In the genomic region with DNA sequence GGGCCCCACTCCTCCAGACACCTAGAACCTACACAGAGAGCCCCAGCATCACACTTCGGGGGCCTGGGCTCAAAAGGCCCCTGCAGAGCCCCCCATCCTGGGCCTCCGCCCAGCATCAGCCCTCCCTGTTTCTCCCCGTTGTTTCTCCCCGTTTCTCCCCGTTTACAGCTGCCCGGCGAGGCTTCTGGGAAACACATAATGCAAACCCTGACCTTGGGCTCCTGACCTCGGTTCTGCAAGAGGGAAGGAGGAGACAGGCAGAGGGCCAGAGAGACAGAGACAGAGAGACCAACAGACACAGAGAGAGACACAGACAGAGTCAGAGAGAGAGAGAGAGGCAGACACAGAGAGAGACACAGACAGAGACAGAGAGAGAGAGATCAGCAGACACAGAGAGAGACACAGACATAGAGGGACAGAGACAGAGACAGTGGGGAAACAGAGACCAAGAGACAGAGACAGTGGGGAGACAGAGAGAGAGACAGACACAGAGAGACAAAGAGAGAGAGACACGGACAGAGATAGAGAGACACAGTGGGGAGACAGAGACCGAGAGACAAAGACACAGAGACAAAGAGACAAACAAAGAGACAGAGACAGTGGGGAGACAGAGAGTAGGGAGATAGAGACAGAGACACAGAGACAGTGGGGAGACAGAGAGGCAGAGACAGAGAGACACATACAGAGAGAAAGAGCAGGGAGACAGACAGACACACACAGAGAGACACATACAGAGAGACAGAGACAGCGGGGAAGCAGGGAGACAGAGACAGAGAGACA, we compare ENCODE assay signal across 24 cellular contexts. TPM values are rescaled to one million over a fixed set of nuclear protein-coding genes. Genes with fewer than 3 reads are reported as not detected.
DNase-seq lines count a peak whose midpoint lies in the region; ATAC-seq, FAIRE-seq and TF ChIP-seq lines count a peak whose summit lies in the region.
"Had no signal": no experiment of that assay in that cellular context is flagged by ENCODE, and none has a peak within 500 bp of the region (broad histone marks: within the 10 kb centered on the region; RNA-seq: fewer than 3 reads in every experiment).

No MANE protein-coding gene starts in this region.

- no peak for TF ChIP-seq POLR2A in H1 (IDR thresholded peaks at IDR 0.05; ENCODE audit: control extremely low read depth in 1 of 2, low read depth in 2 of 2, low read length in 2 of 2)
- TF ChIP-seq POLR2A in ovary (IDR thresholded peaks at IDR 0.05): no peak

- no peak overlapping the region for H2BK120ac ChIP-seq in H1 (replicated peaks; ENCODE audit: low read depth, low read length)

- no peak for ATAC-seq in WTC11
- no peak for ATAC-seq in HG02798 (IDR thresholded peaks at IDR 0.05; ENCODE audit: poor library complexity, unreplicated experiment)
- ATAC-seq: Panc1, Right ventricle myocardium inferior had no signal

- H3K4ac ChIP-seq in H1 (replicated peaks; ENCODE audit: insufficient read length, low read depth, low read length): no peak overlapping the region

- TF ChIP-seq CTCF in WTC11 (IDR thresholded peaks at IDR 0.05): no peak
- no peak for TF ChIP-seq CTCF in H1 (IDR thresholded peaks at IDR 0.05; ENCODE audit: control extremely low read depth in 1 of 3, insufficient read depth in 1 of 3, low read depth in 1 of 3, low read length in 3 of 3)
- no peak for TF ChIP-seq CTCF in ovary (IDR thresholded peaks at IDR 0.05)

- no peak for TF ChIP-seq EP300 in H1 (IDR thresholded peaks at IDR 0.05; ENCODE audit: borderline replicate concordance in 1 of 2, low read depth in 2 of 2, low read length in 2 of 2)
- no peak for TF ChIP-seq EP300 in ovary (IDR thresholded peaks at IDR 0.05)

- H3K23ac ChIP-seq in H1 (ENCODE audit: insufficient read length): no peak overlapping the region

- no peak overlapping the region for H2AK5ac ChIP-seq in H1 (ENCODE audit: low read depth, low read length)

- H3K4me1 Mint-ChIP-seq in activated CD4-positive, alpha-beta T cell treated with anti-CD3 and anti-CD28 coated beads, Interleukin-2, amount 10 ng/mL, durations not matched to agents 7 days and 5 days: peaks cover 2% of the 10 kb centered on the region
- H3K4me1 Mint-ChIP-seq in WTC11: peaks cover 16% of the 10 kb centered on the region

- H3K4me3 ChIP-seq in H1 (ENCODE audit: extremely low read depth in 1 of 4, insufficient read depth in 2 of 4, low read depth in 3 of 4, low read length in 4 of 4) (no peak overlapping the region), ovary (no peak overlapping the region), Karpas-422 (ENCODE audit: low read length) (no peak overlapping the region)
- H3K4me3 ChIP-seq: GM23248, MG63 had no signal

- POLR2A ChIA-PET in activated CD4-positive, alpha-beta T cell treated with anti-CD3 and anti-CD28 coated beads, Interleukin-2, amount 10 ng/mL, durations not matched to agents 7 days and 5 days (lab: Charles Lee): no interaction called here
- POLR2A ChIA-PET in WTC11 (lab: Charles Lee) (no interaction called here), H1 (lab: Charles Lee; ENCODE audit: partially characterized antibody) (no interaction called here)

- no peak overlapping the region for H3K14ac ChIP-seq in H1 (ENCODE audit: insufficient read length)

- no peaks in the 10 kb centered on the region for H3K36me3 ChIP-seq in H1 (ENCODE audit: control insufficient read depth in 2 of 4, insufficient read depth in 4 of 4, low read length in 3 of 4)
- H3K36me3 ChIP-seq in ovary: no peaks in the 10 kb centered on the region
- no peaks in the 10 kb centered on the region for H3K36me3 ChIP-seq in Karpas-422 (ENCODE audit: insufficient read depth, low read length)
- H3K36me3 ChIP-seq: MG63 had no signal

- H3K36me3 Mint-ChIP-seq in activated CD4-positive, alpha-beta T cell treated with anti-CD3 and anti-CD28 coated beads, Interleukin-2, amount 10 ng/mL, durations not matched to agents 7 days and 5 days (ENCODE audit: low read depth): no peaks in the 10 kb centered on the region
- H3K36me3 Mint-ChIP-seq in WTC11: no peaks in the 10 kb centered on the region

- H3K56ac ChIP-seq in H1 (replicated peaks; ENCODE audit: insufficient read length, low read depth, low read length): no peak overlapping the region

- WGBS in H1 (ENCODE audit: extremely low coverage in 1 of 2, insufficient coverage in 1 of 2, insufficient read length in 1 of 2, insufficient replicate concordance in 2 of 2, low coverage in 1 of 2, low lambda C conversion rate in 2 of 2, missing lambda C conversion rate in 1 of 2), 2 experiments: 91% methylated on average over 11 of the region's 11 CpGs; no CpG with 5 or more reads in 1 of the 2 experiments
- 19 to 29% (median 23%) methylated on average over 11 of the region's 11 CpGs for WGBS in ovary, 3 donors

- H4K20me1 ChIP-seq in H1 (replicated peaks in 1 of 2; ENCODE audit: control insufficient read depth in 1 of 2, insufficient read depth in 2 of 2, low read length in 2 of 2) (peaks cover 0 to 5% of the 10 kb centered on the region in 2 experiments), Karpas-422 (ENCODE audit: insufficient read depth, low read depth, low read length) (no peaks in the 10 kb centered on the region)

- H4K8ac ChIP-seq in H1 (ENCODE audit: extremely low read depth, insufficient read depth, low read length): no peak overlapping the region; the same call in 1 of the 2 replicates

- no peak overlapping the region for H3K4me3 Mint-ChIP-seq in activated CD4-positive, alpha-beta T cell treated with anti-CD3 and anti-CD28 coated beads, Interleukin-2, amount 10 ng/mL, durations not matched to agents 7 days and 5 days
- no peak overlapping the region for H3K4me3 Mint-ChIP-seq in WTC11

- no peak overlapping the region for H4K91ac ChIP-seq in H1 (replicated peaks; ENCODE audit: insufficient read length, low read length)

- no peaks in the 10 kb centered on the region for H3K9me3 ChIP-seq in H1 (ENCODE audit: insufficient read depth in 2 of 2, low read depth in 1 of 2, low read length in 1 of 2)
- no peaks in the 10 kb centered on the region for H3K9me3 ChIP-seq in ovary
- H3K9me3 ChIP-seq in Karpas-422 (ENCODE audit: low read length): no peaks in the 10 kb centered on the region
- H3K9me3 ChIP-seq: MG63 had no signal

- H3K4me2 ChIP-seq in H1 (ENCODE audit: insufficient read depth in 1 of 2, low read depth in 2 of 2, low read length in 2 of 2): no peak overlapping the region
- H3K4me2 ChIP-seq in Karpas-422 (ENCODE audit: low read depth, low read length, poor library complexity, severe bottlenecking): no peak overlapping the region
- H3K4me2 ChIP-seq: KMS-11 had no signal

- H3K79me2 ChIP-seq in H1 (ENCODE audit: control insufficient read depth in 1 of 2, insufficient read depth in 2 of 2, low read length in 2 of 2) (no peaks in the 10 kb centered on the region), Karpas-422 (ENCODE audit: low read length) (no peaks in the 10 kb centered on the region)

- H2BK5ac ChIP-seq in H1 (ENCODE audit: low read depth, low read length): no peak overlapping the region

- no peaks in the 10 kb centered on the region for H3K9me3 Mint-ChIP-seq in activated CD4-positive, alpha-beta T cell treated with anti-CD3 and anti-CD28 coated beads, Interleukin-2, amount 10 ng/mL, durations not matched to agents 7 days and 5 days
- H3K9me3 Mint-ChIP-seq in WTC11: no peaks in the 10 kb centered on the region

- H3K27ac Mint-ChIP-seq in activated CD4-positive, alpha-beta T cell treated with anti-CD3 and anti-CD28 coated beads, Interleukin-2, amount 10 ng/mL, durations not matched to agents 7 days and 5 days: peak overlapping the region; percentile 43
- H3K27ac Mint-ChIP-seq in WTC11: peak overlapping the region; percentile 8; the same call in 1 of the 2 replicates

- H2BK20ac ChIP-seq in H1 (ENCODE audit: low read length): peak overlapping the region; percentile 32; the same call in 1 of the 2 replicates

- peaks cover 4% of the 10 kb centered on the region for H3K27me3 Mint-ChIP-seq in activated CD4-positive, alpha-beta T cell treated with anti-CD3 and anti-CD28 coated beads, Interleukin-2, amount 10 ng/mL, durations not matched to agents 7 days and 5 days
- H3K27me3 Mint-ChIP-seq in WTC11 (ENCODE audit: low read depth): no peaks in the 10 kb centered on the region

- TF ChIP-seq RAD21 in H1 (IDR thresholded peaks at IDR 0.05 in 1 of 2, conservative IDR thresholded peaks at IDR 0.05 in 1 of 2; ENCODE audit: low read depth in 2 of 2, low read length in 2 of 2): no peak

- peak overlapping the region; percentile 75; the same call in 1 of the 2 replicates for H2BK12ac ChIP-seq in H1 (ENCODE audit: low read depth, low read length)

- H2BK15ac ChIP-seq in H1 (ENCODE audit: low read length): peak overlapping the region; percentile 29; the same call in 1 of the 2 replicates

- H3K18ac ChIP-seq in H1 (ENCODE audit: extremely low read depth, low read length): no peak overlapping the region

- H3K79me1 ChIP-seq in H1 (ENCODE audit: low read depth, low read length): 0 out of 2 replicates have a peak, but pooled peaks cover 2% of the 10 kb centered on the region

- H3K27me3 ChIP-seq in H1 (replicated peaks in 1 of 4; ENCODE audit: control insufficient read depth in 3 of 4, extremely low read depth in 1 of 4, insufficient read depth in 3 of 4, low read length in 3 of 4): no peaks in the 10 kb centered on the region; a peak in 3 of 7 replicates
- no peaks in the 10 kb centered on the region for H3K27me3 ChIP-seq in ovary
- no peaks in the 10 kb centered on the region for H3K27me3 ChIP-seq in Karpas-422 (ENCODE audit: low read length)
- H3K27me3 ChIP-seq: MG63 had no signal

- 0 out of 2 replicates have a peak, but pooled peaks cover 1% of the 10 kb centered on the region for H3K23me2 ChIP-seq in H1 (ENCODE audit: low read depth, low read length)

- CTCF ChIA-PET in activated CD4-positive, alpha-beta T cell treated with anti-CD3 and anti-CD28 coated beads, Interleukin-2, amount 10 ng/mL, durations not matched to agents 7 days and 5 days (lab: Charles Lee): no interaction called here
- CTCF ChIA-PET in WTC11 (lab: Charles Lee): no interaction called here
- CTCF ChIA-PET in H1 (lab: Charles Lee; ENCODE audit: partially characterized antibody): interaction anchor here (0.7 to 0.9 kb wide), 2 partner anchors 9 to 17 kb away, joined by 3 read pairs; no protein-coding TSS in a partner anchor

- no peak overlapping the region for H3K9ac ChIP-seq in H1 (replicated peaks in 1 of 4; ENCODE audit: extremely low read depth in 1 of 4, low read depth in 3 of 4, low read length in 3 of 4)
- no peak overlapping the region for H3K9ac ChIP-seq in Karpas-422 (ENCODE audit: low read length)
- H3K9ac ChIP-seq: GM23248, KMS-11 had no signal

- H3K27ac ChIP-seq in H1 (ENCODE audit: low read depth, low read length): no peak overlapping the region
- H3K27ac ChIP-seq in ovary: peak overlapping the region; percentile 86 to 97
- no peak overlapping the region for H3K27ac ChIP-seq in Karpas-422 (ENCODE audit: low read length)
- H3K27ac ChIP-seq: GM23248, HL-60, KMS-11 had no signal

- H4K5ac ChIP-seq in H1 (ENCODE audit: insufficient read length, low read depth, low read length): no peak overlapping the region

- peaks cover 0 to 13% (median 7%) of the 10 kb centered on the region in 4 experiments; a peak in 5 of 7 replicates for H3K4me1 ChIP-seq in H1 (replicated peaks in 1 of 4; ENCODE audit: control insufficient read depth in 3 of 4, insufficient read depth in 4 of 4, low read length in 3 of 4)
- peaks cover 54% of the 10 kb centered on the region for H3K4me1 ChIP-seq in ovary (ENCODE audit: insufficient read depth)
- no peaks in the 10 kb centered on the region for H3K4me1 ChIP-seq in Karpas-422 (ENCODE audit: low read length)

- DNase-seq in activated CD4-positive, alpha-beta T cell treated with anti-CD3 and anti-CD28 coated beads, Interleukin-2, amount 10 ng/mL, durations not matched to agents 7 days and 5 days: no peak
- DNase-seq in activated CD4-positive, alpha-beta T cell treated with anti-CD3 and anti-CD28 coated beads, Interleukin-2, amount 50 U/mL, for 1 hour: no peak
- DNase-seq in WTC11 (ENCODE audit: low spot score) (no peak), H1 (ENCODE audit: low read depth in 1 of 2, low spot score in 2 of 2) (no peak), ovary (peak; percentile 82 to 90 (median 90)), D341Med (ENCODE audit: low spot score) (no peak), Karpas-422 (no peak)
- DNase-seq: C1 segment of cervical spinal cord, DMS79 treated with DMSO at 0.1 percent for 48 hours, GM23248, MG63, NCI-H1092 treated with DMSO at 0.1 percent for 48 hours, NCI-H187, NCI-H82 had no signal

- intact Hi-C loops in ovary (cut with DNase I): no loop called here

- FAIRE-seq in H1 (lab: Jason Lieb, UNC): no peak
- FAIRE-seq: D721Med, G401.6, GM19239 had no signal

- H3K9me2 ChIP-seq in Karpas-422 (replicated peaks; ENCODE audit: insufficient read depth, low read length): no peaks in the 10 kb centered on the region

- H2AFZ ChIP-seq in H1 (ENCODE audit: low read length) (no peak overlapping the region), Karpas-422 (ENCODE audit: low read length) (no peak overlapping the region)
- H2AFZ ChIP-seq: GM23248 had no signal

RNA-seq across cellular contexts. Expression of a gene that starts 12.5 kb away (rescaled TPM):
- not detected for total RNA-seq in activated CD4-positive, alpha-beta T cell treated with anti-CD3 and anti-CD28 coated beads, Interleukin-2, amount 10 ng/mL, durations not matched to agents 7 days and 5 days
- total RNA-seq in WTC11 (2021) (21.5 to 28.0 TPM (median 22.5 TPM) in 3 replicates), ovary (1 to 10 TPM in 4 of 7 donors, under 1 TPM in 3; 0.23 to 2.2 (median 1.1) TPM)
- 4.7 and 5.6 TPM in 2 replicates for total RNA-seq in H1 (2021; fragmentation: NEBNext Ultra II Directional; extraction: Animal tissue kit (Norgen Biotek cat#: 25700))
- polyA plus RNA-seq in H1 (2011; rRNA removed) (5.6 and 7.8 TPM in 2 replicates), ovary (under 1 TPM; 0.36 to 0.47 TPM)
- 4.6 TPM for polyA plus RNA-seq in H1 (2011; cell fraction: cytosol; rRNA removed)
- 17.4 TPM for polyA plus RNA-seq in H1 (2011; cell fraction: nucleus; rRNA removed)
- polyA plus RNA-seq in H1 (2012, experiment 1 of 2): 3.4 to 5.9 TPM (median 5.1 TPM) in 4 replicates
- 3.8 TPM for polyA plus RNA-seq in H1 (2012, experiment 2 of 2)
- 3.8 TPM for polyA plus RNA-seq in H1 (2013, experiment 1 of 2)
- 3.5 TPM for polyA plus RNA-seq in H1 (2013, experiment 2 of 2)
- polyA minus RNA-seq in H1 (2011; rRNA and poly(A)+ RNA removed): 1.6 and 1.7 TPM in 2 replicates
- polyA minus RNA-seq in H1 (2011; cell fraction: cytosol; rRNA and poly(A)+ RNA removed): 5.8 TPM
- polyA minus RNA-seq in H1 (2011; cell fraction: nucleus; rRNA and poly(A)+ RNA removed): 6.0 TPM
- not detected in 2 replicates for total RNA-seq in Karpas-422 (2014; rRNA removed; shearing (Covaris generic); ENCODE audit: low replicate concordance)
- total RNA-seq: A172, GM23248, NCI-H460 had no signal
- polyA plus RNA-seq: GM23248 had no signal

RNA-seq across cellular contexts. Expression of a gene that starts 20.1 kb away (rescaled TPM):
- not detected for total RNA-seq in activated CD4-positive, alpha-beta T cell treated with anti-CD3 and anti-CD28 coated beads, Interleukin-2, amount 10 ng/mL, durations not matched to agents 7 days and 5 days
- total RNA-seq in WTC11 (2021) (140 to 196 TPM (median 143 TPM) in 3 replicates), ovary (1 to 10 TPM in 5 of 7 donors, under 1 TPM in 1, not detected in 1; 0.35 to 9.3 (median 2.9) TPM)
- 21.7 and 21.8 TPM in 2 replicates for total RNA-seq in H1 (2021; fragmentation: NEBNext Ultra II Directional; extraction: Animal tissue kit (Norgen Biotek cat#: 25700))
- polyA plus RNA-seq in H1 (2011; rRNA removed) (0.47 and 0.97 TPM in 2 replicates), ovary (under 1 TPM in 1 of 2 donors, not detected in 1; 0.06 TPM)
- polyA plus RNA-seq in H1 (2011; cell fraction: cytosol; rRNA removed): 0.56 TPM
- 3.0 TPM for polyA plus RNA-seq in H1 (2011; cell fraction: nucleus; rRNA removed)
- 4.6 to 12.2 TPM (median 10.6 TPM) in 4 replicates for polyA plus RNA-seq in H1 (2012, experiment 1 of 2)
- 0.80 TPM for polyA plus RNA-seq in H1 (2012, experiment 2 of 2)
- 23.8 TPM for polyA plus RNA-seq in H1 (2013, experiment 1 of 2)
- polyA plus RNA-seq in H1 (2013, experiment 2 of 2): 24.8 TPM
- not detected in 2 replicates for polyA minus RNA-seq in H1 (2011; rRNA and poly(A)+ RNA removed)
- 6.3 TPM for polyA minus RNA-seq in H1 (2011; cell fraction: cytosol; rRNA and poly(A)+ RNA removed)
- 4.3 TPM for polyA minus RNA-seq in H1 (2011; cell fraction: nucleus; rRNA and poly(A)+ RNA removed)
- total RNA-seq in Karpas-422 (2014; rRNA removed; shearing (Covaris generic); ENCODE audit: low replicate concordance): not detected in 2 replicates
- total RNA-seq: A172, GM23248, NCI-H460, Right ventricle myocardium inferior had no signal
- polyA plus RNA-seq: GM23248 had no signal

RNA-seq across cellular contexts. Expression of a gene that starts 26.5 kb away (rescaled TPM):
- 100 to 1,000 TPM; 123 to 153 TPM for total RNA-seq in activated CD4-positive, alpha-beta T cell treated with anti-CD3 and anti-CD28 coated beads, Interleukin-2, amount 10 ng/mL, durations not matched to agents 7 days and 5 days
- total RNA-seq in WTC11 (2021) (7.2 to 9.5 TPM (median 7.2 TPM) in 3 replicates), ovary (1 to 10 TPM; 1.9 to 5.9 (median 4.4) TPM)
- total RNA-seq in H1 (2021; fragmentation: NEBNext Ultra II Directional; extraction: Animal tissue kit (Norgen Biotek cat#: 25700)): 4.4 and 4.6 TPM in 2 replicates
- polyA plus RNA-seq in H1 (2011; rRNA removed) (4.6 and 6.0 TPM in 2 replicates), ovary (1 to 10 TPM in 1 of 2 donors, under 1 TPM in 1; 0.48 to 1.7 TPM)
- 3.4 TPM for polyA plus RNA-seq in H1 (2011; cell fraction: cytosol; rRNA removed)
- polyA plus RNA-seq in H1 (2011; cell fraction: nucleus; rRNA removed): 24.5 TPM
- 1.7 to 3.4 TPM (median 2.6 TPM) in 4 replicates for polyA plus RNA-seq in H1 (2012, experiment 1 of 2)
- 1.7 TPM for polyA plus RNA-seq in H1 (2012, experiment 2 of 2)
- 3.5 TPM for polyA plus RNA-seq in H1 (2013, experiment 1 of 2)
- polyA plus RNA-seq in H1 (2013, experiment 2 of 2): 3.1 TPM
- 2.2 and 2.5 TPM in 2 replicates for polyA minus RNA-seq in H1 (2011; rRNA and poly(A)+ RNA removed)
- 3.8 TPM for polyA minus RNA-seq in H1 (2011; cell fraction: cytosol; rRNA and poly(A)+ RNA removed)
- 10.3 TPM for polyA minus RNA-seq in H1 (2011; cell fraction: nucleus; rRNA and poly(A)+ RNA removed)
- 0.71 and 3.8 TPM in 2 replicates for total RNA-seq in Karpas-422 (2014; rRNA removed; shearing (Covaris generic); ENCODE audit: low replicate concordance)
- polyA plus RNA-seq: GM23248 had no signal

RNA-seq across cellular contexts. Expression of a gene that starts 58.5 kb away (rescaled TPM):
- 10 to 100 TPM; 52.4 to 54.2 TPM for total RNA-seq in activated CD4-positive, alpha-beta T cell treated with anti-CD3 and anti-CD28 coated beads, Interleukin-2, amount 10 ng/mL, durations not matched to agents 7 days and 5 days
- 53.2 to 62.5 TPM (median 53.8 TPM) in 3 replicates for total RNA-seq in WTC11 (2021)
- total RNA-seq in H1 (2021; fragmentation: NEBNext Ultra II Directional; extraction: Animal tissue kit (Norgen Biotek cat#: 25700)): 51.9 and 54.2 TPM in 2 replicates
- polyA plus RNA-seq in H1 (2011; rRNA removed): 34.9 and 43.9 TPM in 2 replicates
- 37.4 TPM for polyA plus RNA-seq in H1 (2011; cell fraction: cytosol; rRNA removed)
- polyA plus RNA-seq in H1 (2011; cell fraction: nucleus; rRNA removed): 90.0 TPM
- polyA plus RNA-seq in H1 (2012, experiment 1 of 2): 34.7 to 46.0 TPM (median 39.6 TPM) in 4 replicates
- polyA plus RNA-seq in H1 (2012, experiment 2 of 2): 59.6 TPM
- 29.0 TPM for polyA plus RNA-seq in H1 (2013, experiment 1 of 2)
- polyA plus RNA-seq in H1 (2013, experiment 2 of 2): 30.8 TPM
- polyA minus RNA-seq in H1 (2011; rRNA and poly(A)+ RNA removed): 37.1 and 40.7 TPM in 2 replicates
- polyA minus RNA-seq in H1 (2011; cell fraction: cytosol; rRNA and poly(A)+ RNA removed): 26.8 TPM
- polyA minus RNA-seq in H1 (2011; cell fraction: nucleus; rRNA and poly(A)+ RNA removed): 44.3 TPM
- 10 to 100 TPM; 31.2 to 70.5 (median 56.4) TPM for total RNA-seq in ovary
- 10 to 100 TPM; 32.4 to 48.3 TPM for polyA plus RNA-seq in ovary
- total RNA-seq in Karpas-422 (2014; rRNA removed; shearing (Covaris generic); ENCODE audit: low replicate concordance): 21.4 and 29.5 TPM in 2 replicates

RNA-seq across cellular contexts. Expression of a gene that starts 58.5 kb away (rescaled TPM):
- 10 to 100 TPM; 54.5 to 59.7 TPM for total RNA-seq in activated CD4-positive, alpha-beta T cell treated with anti-CD3 and anti-CD28 coated beads, Interleukin-2, amount 10 ng/mL, durations not matched to agents 7 days and 5 days
- total RNA-seq in WTC11 (2021): 69.6 to 86.4 TPM (median 73.2 TPM) in 3 replicates
- total RNA-seq in H1 (2021; fragmentation: NEBNext Ultra II Directional; extraction: Animal tissue kit (Norgen Biotek cat#: 25700)): 64.5 and 71.7 TPM in 2 replicates
- polyA plus RNA-seq in H1 (2011; rRNA removed): 55.4 and 70.5 TPM in 2 replicates
- polyA plus RNA-seq in H1 (2011; cell fraction: cytosol; rRNA removed): 50.7 TPM
- polyA plus RNA-seq in H1 (2011; cell fraction: nucleus; rRNA removed): 74.1 TPM
- 46.7 to 71.7 TPM (median 59.4 TPM) in 4 replicates for polyA plus RNA-seq in H1 (2012, experiment 1 of 2)
- 86.3 TPM for polyA plus RNA-seq in H1 (2012, experiment 2 of 2)
- 42.1 TPM for polyA plus RNA-seq in H1 (2013, experiment 1 of 2)
- 37.2 TPM for polyA plus RNA-seq in H1 (2013, experiment 2 of 2)
- polyA minus RNA-seq in H1 (2011; rRNA and poly(A)+ RNA removed): 25.8 and 35.1 TPM in 2 replicates
- 18.7 TPM for polyA minus RNA-seq in H1 (2011; cell fraction: cytosol; rRNA and poly(A)+ RNA removed)
- polyA minus RNA-seq in H1 (2011; cell fraction: nucleus; rRNA and poly(A)+ RNA removed): 26.4 TPM
- total RNA-seq in ovary: 10 to 100 TPM; 23.3 to 64.8 (median 46.8) TPM
- polyA plus RNA-seq in ovary: 10 to 100 TPM; 16.3 to 52.1 TPM
- 14.0 and 38.6 TPM in 2 replicates for total RNA-seq in Karpas-422 (2014; rRNA removed; shearing (Covaris generic); ENCODE audit: low replicate concordance)

Comparison
In these comparisons a context has a peak if more than half of its experiments do, and no peak if none do; other contexts are left out.
1. DNase-seq: peak in ovary (5 of 5); none in activated CD4-positive, alpha-beta T cell treated with anti-CD3 and anti-CD28 coated beads, Interleukin-2, amount 10 ng/mL, durations not matched to agents 7 days and 5 days (single experiment), activated CD4-positive, alpha-beta T cell treated with anti-CD3 and anti-CD28 coated beads, Interleukin-2, amount 50 U/mL, for 1 hour (single experiment), WTC11 (single experiment), H1 (0 of 2), D341Med (single experiment) and Karpas-422 (single experiment).
2. H3K27ac ChIP-seq: peak in ovary (2 of 2); none in H1 (single experiment) and Karpas-422 (single experiment).
3. RNA of a gene that starts 26.5 kb away (total RNA-seq): 123 to 153 TPM in activated CD4-positive, alpha-beta T cell treated with anti-CD3 and anti-CD28 coated beads, Interleukin-2, amount 10 ng/mL, durations not matched to agents 7 days and 5 days; 7.2 to 9.5 TPM in WTC11, 4.4 to 4.6 TPM in H1, 1.9 to 5.9 TPM in ovary and 0.71 to 3.8 TPM in Karpas-422; every median in the first group is over 10 times any median in the second.